ENCODE assay signal across 24 cellular contexts in the genomic region with DNA sequence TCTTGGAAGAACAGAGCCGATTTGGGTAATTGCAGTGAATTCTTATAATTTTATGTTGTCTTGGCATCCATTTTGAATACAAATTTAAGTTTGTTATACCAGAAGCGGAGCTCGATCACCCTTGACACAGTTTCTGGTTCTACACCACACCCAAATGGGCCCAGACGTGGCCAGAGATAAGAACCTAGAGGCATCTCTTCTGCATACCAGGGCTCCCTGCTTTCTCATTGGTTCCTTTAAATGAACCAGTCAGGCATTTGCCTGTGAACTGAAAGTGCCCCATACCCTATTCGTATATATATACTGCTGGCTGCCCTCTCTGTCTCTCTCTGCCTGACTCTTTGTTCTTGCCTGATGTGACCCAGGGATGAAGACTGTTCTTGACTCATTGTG. TPM values are rescaled to one million over a fixed set of nuclear protein-coding genes. Genes with fewer than 3 reads are reported as not detected.
DNase-seq lines count a peak whose midpoint lies in the region; ATAC-seq and TF ChIP-seq lines count a peak whose summit lies in the region.
"Had no signal": no experiment of that assay in that cellular context is flagged by ENCODE, and none has a peak within 500 bp of the region (broad histone marks: within the 10 kb centered on the region; RNA-seq: fewer than 3 reads in every experiment).

No MANE protein-coding gene starts in this region.

- H4K20me1 ChIP-seq in PC-3 (ENCODE audit: low read length) = no peaks in the 10 kb centered on the region
- H4K20me1 ChIP-seq: BLaER1 had no signal

- no peak overlapping the region for H3K9ac ChIP-seq in PC-3 (ENCODE audit: low read length)
- H3K9ac ChIP-seq: BLaER1 had no signal

- peak; percentile 18 for ATAC-seq in stimulated activated naive CD8-positive, alpha-beta T cell treated with anti-CD3 and anti-CD28 coated beads, Interleukin-15, amount 100 ng/mL, for 72 hours
- ATAC-seq in PC-3 (no peak), T-helper 17 cell (no peak)
- ATAC-seq: GM12878, Right ventricle myocardium inferior had no signal

- no peak overlapping the region for H2AFZ ChIP-seq in PC-3 (ENCODE audit: low read length)
- H2AFZ ChIP-seq: PC-9 had no signal

- H3K27ac Mint-ChIP-seq in stimulated activated naive CD8-positive, alpha-beta T cell treated with anti-CD3 and anti-CD28 coated beads, Interleukin-15, amount 100 ng/mL, for 72 hours = peak overlapping the region; percentile 99
- no peak overlapping the region for H3K27ac Mint-ChIP-seq in T-helper 17 cell
- H3K27ac Mint-ChIP-seq: CD4-positive, CD25-positive, alpha-beta regulatory T cell; IgD-negative memory B cell had no signal

- peaks cover 2% of the 10 kb centered on the region for H3K36me3 Mint-ChIP-seq in T-helper 17 cell (ENCODE audit: low read depth)
- H3K36me3 Mint-ChIP-seq: CD4-positive, CD25-positive, alpha-beta regulatory T cell had no signal

- H3K4me3 Mint-ChIP-seq in stimulated activated naive CD8-positive, alpha-beta T cell treated with anti-CD3 and anti-CD28 coated beads, Interleukin-15, amount 100 ng/mL, for 72 hours = peak overlapping the region; percentile 42 to 70
- H3K4me3 Mint-ChIP-seq in T-helper 17 cell = no peak overlapping the region
- H3K4me3 Mint-ChIP-seq: CD4-positive, CD25-positive, alpha-beta regulatory T cell had no signal

- no peaks in the 10 kb centered on the region for H3K36me3 ChIP-seq in PC-3 (ENCODE audit: low read depth, low read length)
- H3K36me3 ChIP-seq: BLaER1, SJCRH30 had no signal

- POLR2A ChIA-PET in PC-3 (lab: Charles Lee; ENCODE audit: unreplicated experiment) = no interaction called here

- peaks cover 21% of the 10 kb centered on the region for H3K4me1 Mint-ChIP-seq in stimulated activated naive CD8-positive, alpha-beta T cell treated with anti-CD3 and anti-CD28 coated beads, Interleukin-15, amount 100 ng/mL, for 72 hours
- H3K4me1 Mint-ChIP-seq in T-helper 17 cell = peaks cover 2% of the 10 kb centered on the region

- H3K9me3 Mint-ChIP-seq in stimulated activated naive CD8-positive, alpha-beta T cell treated with anti-CD3 and anti-CD28 coated beads, Interleukin-15, amount 100 ng/mL, for 72 hours = no peaks in the 10 kb centered on the region
- H3K9me3 Mint-ChIP-seq: CD4-positive, CD25-positive, alpha-beta regulatory T cell; IgD-negative memory B cell had no signal

- H3K4me2 ChIP-seq in PC-3 (ENCODE audit: low read length) = no peak overlapping the region
- H3K4me2 ChIP-seq: BLaER1, PC-9 had no signal

- no peaks in the 10 kb centered on the region for H3K9me3 ChIP-seq in PC-3 (ENCODE audit: low read length)
- H3K9me3 ChIP-seq in T-helper 17 cell (ENCODE audit: control insufficient read depth, low read length, poor library complexity, severe bottlenecking) = no peaks in the 10 kb centered on the region
- H3K9me3 ChIP-seq: BLaER1, SJCRH30 had no signal

- CTCF ChIA-PET in PC-3 (lab: Charles Lee) = no interaction called here

- H3K9me2 ChIP-seq in PC-3 (replicated peaks; ENCODE audit: low read length) = no peaks in the 10 kb centered on the region

- peaks cover 7% of the 10 kb centered on the region for H3K27me3 Mint-ChIP-seq in stimulated activated naive CD8-positive, alpha-beta T cell treated with anti-CD3 and anti-CD28 coated beads, Interleukin-15, amount 100 ng/mL, for 72 hours
- H3K27me3 Mint-ChIP-seq in T-helper 17 cell = peaks cover 44% of the 10 kb centered on the region
- H3K27me3 Mint-ChIP-seq: IgD-negative memory B cell had no signal

- intact Hi-C loops in PC-3 (cut with micrococcal nuclease) = no loop called here

- no TSS peak for BruUV-seq in PC-3 (replicated peaks; lab: Mats Ljungman, UMichigan)

- no peaks in the 10 kb centered on the region for H3K79me2 ChIP-seq in PC-3 (ENCODE audit: low read length)

- H3K27me3 ChIP-seq in PC-3 (ENCODE audit: low read length) = peaks cover under 1% of the 10 kb centered on the region; the same call in 1 of the 2 replicates
- H3K27me3 ChIP-seq: BLaER1, SJCRH30 had no signal

- no peak for TF ChIP-seq POLR2A in erythroblast (IDR thresholded peaks at IDR 0.05; ENCODE audit: low read length)

- no peak for TF ChIP-seq CTCF in PC-3 (conservative IDR thresholded peaks at IDR 0.05; ENCODE audit: low read depth, low read length)

- peak; percentile 32 for DNase-seq in NCI-H2171 treated with DMSO at 0.1 percent for 48 hours (lab: John Stamatoyannopoulos, UW)
- DNase-seq in NCI-H2171 (lab: John Stamatoyannopoulos, UW) = no peak
- DNase-seq in NCI-H526 treated with DMSO at 0.1 percent for 48 hours (lab: John Stamatoyannopoulos, UW) = peak; percentile 86
- peak; percentile 87 to 94 for DNase-seq in erythroblast (lab: John Stamatoyannopoulos, UW)
- DNase-seq in stimulated activated naive CD8-positive, alpha-beta T cell treated with anti-CD3 and anti-CD28 coated beads, Interleukin-15, amount 100 ng/mL, for 72 hours = no peak
- no peak for DNase-seq in PC-3
- no peak for DNase-seq in T-helper 17 cell
- DNase-seq: CD4-positive, CD25-positive, alpha-beta regulatory T cell; DMS79; EL; GDM1; HCEC 1CT; Karpas-422; NCI-H1092; NCI-H187 treated with DMSO at 0.1 percent for 48 hours; NCI-H226; NCI-H510A; PC-9; SJCRH30; T-helper 1 cell had no signal

- no peaks in the 10 kb centered on the region for H3F3A ChIP-seq in PC-3 (ENCODE audit: low read length, unreplicated experiment)

- no peaks in the 10 kb centered on the region; the same call in 1 of the 2 replicates for H3K4me1 ChIP-seq in PC-3 (ENCODE audit: insufficient read depth, low read length)
- H3K4me1 ChIP-seq: SJCRH30 had no signal

- H3K27ac ChIP-seq in PC-3 (ENCODE audit: low read length) = no peak overlapping the region
- H3K27ac ChIP-seq: BLaER1, PC-9, SJCRH30 had no signal

- H3K4me3 ChIP-seq in PC-3 (ENCODE audit: low read length) = no peak overlapping the region
- H3K4me3 ChIP-seq: BLaER1, GM12878, PC-9, SJCRH30 had no signal

RNA-seq across cellular contexts. Expression of gene DNAJB9, which starts 35.0 kb away (rescaled TPM):
- 19.2 and 24.0 TPM in 2 replicates for total RNA-seq in PC-3 (2014; rRNA removed)
- 10 to 100 TPM; 54.3 to 58.3 TPM for total RNA-seq in T-helper 17 cell

RNA-seq across cellular contexts. Expression of gene THAP5, which starts 35.2 kb away (rescaled TPM):
- total RNA-seq in PC-3 (2014; rRNA removed) (8.1 and 11.8 TPM in 2 replicates), T-helper 17 cell (10 to 100 TPM; 16.8 to 18.1 TPM)

Comparison
In these comparisons a context has a peak if more than half of its experiments do, and no peak if none do; other contexts are left out.
1. DNase-seq: peak in NCI-H2171 treated with DMSO at 0.1 percent for 48 hours (single experiment), NCI-H526 treated with DMSO at 0.1 percent for 48 hours (single experiment) and erythroblast (2 of 2); none in NCI-H2171 (single experiment), stimulated activated naive CD8-positive, alpha-beta T cell treated with anti-CD3 and anti-CD28 coated beads, Interleukin-15, amount 100 ng/mL, for 72 hours (0 of 2), PC-3 (single experiment) and T-helper 17 cell (0 of 3).